In genomic region chr17:61469949-61470348, GRCh38 we compare ENCODE assay signal across 17 cellular contexts. TPM values are rescaled to one million over a fixed set of nuclear protein-coding genes. Genes with fewer than 3 reads are reported as not detected.
DNase-seq lines count a peak whose midpoint lies in the region; ATAC-seq and TF ChIP-seq lines count a peak whose summit lies in the region.
"Had no signal": no experiment of that assay in that cellular context is flagged by ENCODE, and none has a peak within 500 bp of the region (broad histone marks: within the 10 kb centered on the region; RNA-seq: fewer than 3 reads in every experiment).

No MANE protein-coding gene starts in this region.

- no peak overlapping the region for H4K5ac ChIP-seq in H9 (ENCODE audit: insufficient read length, low read depth, low read length)

- no peaks in the 10 kb centered on the region; the same call in 1 of the 2 replicates for H3K4me1 ChIP-seq in H9 (ENCODE audit: insufficient read depth, low read length)
- H3K4me1 ChIP-seq: HAP-1 had no signal

- H3K4ac ChIP-seq in H9 (ENCODE audit: low read depth, low read length) = no peak overlapping the region

- H3K27me3 Mint-ChIP-seq in activated CD4-positive, alpha-beta T cell treated with anti-CD3 and anti-CD28 coated beads, Interleukin-2, amount 10 ng/mL, durations not matched to agents 7 days and 5 days = peaks cover 8% of the 10 kb centered on the region
- peaks cover 52% of the 10 kb centered on the region for H3K27me3 Mint-ChIP-seq in H9 (ENCODE audit: low read depth)
- H3K27me3 Mint-ChIP-seq in chondrocyte (ENCODE audit: low read depth) = peaks cover 9% of the 10 kb centered on the region

- H3K23ac ChIP-seq in H9 (ENCODE audit: insufficient read length, low read depth, low read length) = no peak overlapping the region

- no peaks in the 10 kb centered on the region for H3K4me1 Mint-ChIP-seq in activated CD4-positive, alpha-beta T cell treated with anti-CD3 and anti-CD28 coated beads, Interleukin-2, amount 10 ng/mL, durations not matched to agents 7 days and 5 days
- H3K4me1 Mint-ChIP-seq in H9 (peaks cover 4 to 15% of the 10 kb centered on the region in 2 experiments), chondrocyte (ENCODE audit: low read depth) (peaks cover 4% of the 10 kb centered on the region)
- H3K4me1 Mint-ChIP-seq: CD4-positive, CD25-positive, alpha-beta regulatory T cell had no signal

- H3K9ac ChIP-seq in H9 (ENCODE audit: extremely low read depth, insufficient read length, low read length) = no peak overlapping the region
- H3K9ac ChIP-seq: BLaER1 had no signal

- no peak overlapping the region for H3K4me3 Mint-ChIP-seq in activated CD4-positive, alpha-beta T cell treated with anti-CD3 and anti-CD28 coated beads, Interleukin-2, amount 10 ng/mL, durations not matched to agents 7 days and 5 days
- no peak overlapping the region for H3K4me3 Mint-ChIP-seq in H9
- no peak overlapping the region for H3K4me3 Mint-ChIP-seq in chondrocyte (ENCODE audit: unreplicated experiment)
- H3K4me3 Mint-ChIP-seq: CD4-positive, CD25-positive, alpha-beta regulatory T cell; GM23338; HFFc6 had no signal

- POLR2A ChIA-PET in activated CD4-positive, alpha-beta T cell treated with anti-CD3 and anti-CD28 coated beads, Interleukin-2, amount 10 ng/mL, durations not matched to agents 7 days and 5 days (lab: Charles Lee) = interaction anchor here (0.6 kb wide), 2 partner anchors 30 to 208 kb away, joined by 3 to 7 read pairs; no protein-coding TSS in a partner anchor

- H3K27ac ChIP-seq in H9 (ENCODE audit: insufficient read length, low read depth, low read length) = no peak overlapping the region
- H3K27ac ChIP-seq: 22Rv1, BLaER1, HL-60 had no signal

- H3K4me2 ChIP-seq in H9 (ENCODE audit: insufficient read depth, insufficient read length, low read length) = no peak overlapping the region
- H3K4me2 ChIP-seq: BLaER1, GM23338 had no signal

- H3K18ac ChIP-seq in H9 (ENCODE audit: insufficient read length, low read depth, low read length) = no peak overlapping the region

- H3K9me3 ChIP-seq in H9 (ENCODE audit: control insufficient read depth, low read depth, low read length) = no peaks in the 10 kb centered on the region
- H3K9me3 ChIP-seq: BLaER1, HAP-1 had no signal

- ATAC-seq in sciatic nerve (no peak), GM19463 (IDR thresholded peaks at IDR 0.05; ENCODE audit: unreplicated experiment) (no peak)

- no peak overlapping the region for H2BK20ac ChIP-seq in H9 (ENCODE audit: low read depth, low read length, poor library complexity, severe bottlenecking)

- H2AFZ ChIP-seq in H9 (ENCODE audit: low read length) = no peak overlapping the region

- TF ChIP-seq CTCF in H9 (conservative IDR thresholded peaks at IDR 0.05) = no peak
- no peak for TF ChIP-seq CTCF in chondrocyte (IDR thresholded peaks at IDR 0.05)

- no peak overlapping the region for H2AK5ac ChIP-seq in H9 (ENCODE audit: insufficient read length, low read length)

- H3K36me3 Mint-ChIP-seq in activated CD4-positive, alpha-beta T cell treated with anti-CD3 and anti-CD28 coated beads, Interleukin-2, amount 10 ng/mL, durations not matched to agents 7 days and 5 days (ENCODE audit: low read depth) = no peaks in the 10 kb centered on the region
- no peaks in the 10 kb centered on the region for H3K36me3 Mint-ChIP-seq in H9 (ENCODE audit: insufficient read depth in 1 of 3, low read depth in 3 of 3)
- H3K36me3 Mint-ChIP-seq in chondrocyte (ENCODE audit: low read depth) = no peaks in the 10 kb centered on the region
- H3K36me3 Mint-ChIP-seq: CD4-positive, CD25-positive, alpha-beta regulatory T cell had no signal

- no peak overlapping the region for H4K8ac ChIP-seq in H9 (replicated peaks; ENCODE audit: insufficient read length, low read depth, low read length)

- H3K79me1 ChIP-seq in H9 (ENCODE audit: insufficient read depth, low read depth, low read length, poor library complexity, severe bottlenecking) = no peaks in the 10 kb centered on the region

- no peaks in the 10 kb centered on the region for H3K9me3 Mint-ChIP-seq in activated CD4-positive, alpha-beta T cell treated with anti-CD3 and anti-CD28 coated beads, Interleukin-2, amount 10 ng/mL, durations not matched to agents 7 days and 5 days
- H3K9me3 Mint-ChIP-seq in H9 = no peaks in the 10 kb centered on the region; a peak in 1 of 5 replicates
- no peaks in the 10 kb centered on the region for H3K9me3 Mint-ChIP-seq in chondrocyte (ENCODE audit: low read depth)
- H3K9me3 Mint-ChIP-seq: CD4-positive, CD25-positive, alpha-beta regulatory T cell; GM23338; HFFc6 had no signal

- no peak overlapping the region for H3K14ac ChIP-seq in H9 (ENCODE audit: insufficient read depth, low read length)

- no peak overlapping the region for H3K56ac ChIP-seq in H9 (ENCODE audit: insufficient read length, low read depth, low read length)

- H2BK15ac ChIP-seq in H9 (ENCODE audit: low read depth, low read length) = no peak overlapping the region

- no peaks in the 10 kb centered on the region for H3K23me2 ChIP-seq in H9 (ENCODE audit: insufficient read length, low read depth, low read length, poor library complexity, severe bottlenecking)

- no peak overlapping the region for H2BK5ac ChIP-seq in H9 (ENCODE audit: insufficient read length, low read length)

- DNase-seq in activated CD4-positive, alpha-beta T cell treated with anti-CD3 and anti-CD28 coated beads, Interleukin-2, amount 10 ng/mL, durations not matched to agents 7 days and 5 days = no peak
- DNase-seq in activated CD4-positive, alpha-beta T cell treated with anti-CD3 and anti-CD28 coated beads for 48 hours = no peak
- DNase-seq in H9 (peak; percentile 25), chondrocyte (ENCODE audit: low spot score) (peak; percentile 28), sciatic nerve (ENCODE audit: low spot score) (peak; percentile 26), NCI-H2029 treated with DMSO at 0.1 percent for 48 hours (lab: John Stamatoyannopoulos, UW) (no peak), NCI-H146 (lab: John Stamatoyannopoulos, UW) (no peak)
- DNase-seq: AML-193; CD4-positive, CD25-positive, alpha-beta regulatory T cell; DMS79; HFFc6 had no signal

- H4K91ac ChIP-seq in H9 (ENCODE audit: insufficient read length, low read depth, low read length) = no peak overlapping the region

- CTCF ChIA-PET in activated CD4-positive, alpha-beta T cell treated with anti-CD3 and anti-CD28 coated beads, Interleukin-2, amount 10 ng/mL, durations not matched to agents 7 days and 5 days (lab: Charles Lee) = no interaction called here

- H2BK120ac ChIP-seq in H9 (ENCODE audit: low read depth, low read length, poor library complexity, severe bottlenecking) = no peak overlapping the region

- peaks cover 7% of the 10 kb centered on the region; the same call in 1 of the 2 replicates for H3K27me3 ChIP-seq in H9 (ENCODE audit: insufficient read depth, low read length)
- H3K27me3 ChIP-seq: BLaER1 had no signal

- intact Hi-C loops in sciatic nerve (cut with DNase I) = no loop called here

- peak overlapping the region; percentile 36 for H3K27ac Mint-ChIP-seq in activated CD4-positive, alpha-beta T cell treated with anti-CD3 and anti-CD28 coated beads, Interleukin-2, amount 10 ng/mL, durations not matched to agents 7 days and 5 days
- H3K27ac Mint-ChIP-seq in H9 = no peak overlapping the region
- H3K27ac Mint-ChIP-seq in chondrocyte (ENCODE audit: unreplicated experiment) = no peak overlapping the region
- H3K27ac Mint-ChIP-seq: CD4-positive, CD25-positive, alpha-beta regulatory T cell; GM23338; HFFc6 had no signal

- H4K20me1 ChIP-seq in H9 (ENCODE audit: control insufficient read depth, insufficient read depth, insufficient read length) = no peaks in the 10 kb centered on the region
- H4K20me1 ChIP-seq: BLaER1 had no signal

- H3K79me2 ChIP-seq in H9 (ENCODE audit: insufficient read depth, low read length) = no peaks in the 10 kb centered on the region

- no CpG with 5 or more reads among the region's 5 CpGs for WGBS in H9 (ENCODE audit: extremely low coverage, insufficient read length, low lambda C conversion rate)

- no peak overlapping the region for H2BK12ac ChIP-seq in H9 (ENCODE audit: insufficient read length, low read depth, low read length)

- no peak overlapping the region for H3T11ph ChIP-seq in H9 (ENCODE audit: low read length)

RNA-seq across cellular contexts. Expression of gene TBX4, which starts 17.7 kb away (rescaled TPM):
- not detected for total RNA-seq in activated CD4-positive, alpha-beta T cell treated with anti-CD3 and anti-CD28 coated beads, Interleukin-2, amount 10 ng/mL, durations not matched to agents 7 days and 5 days
- not detected in 2 replicates for total RNA-seq in H9 (2021)
- total RNA-seq in chondrocyte = not detected in 3 replicates
- total RNA-seq in sciatic nerve = not detected
- total RNA-seq: CD4-positive, CD25-positive, alpha-beta regulatory T cell; GM23338 had no signal

Comparison
In these comparisons a context has a peak if more than half of its experiments do, and no peak if none do; other contexts are left out.
1. DNase-seq: peak in H9 (single experiment), chondrocyte (single experiment) and sciatic nerve (single experiment); none in activated CD4-positive, alpha-beta T cell treated with anti-CD3 and anti-CD28 coated beads, Interleukin-2, amount 10 ng/mL, durations not matched to agents 7 days and 5 days (single experiment), activated CD4-positive, alpha-beta T cell treated with anti-CD3 and anti-CD28 coated beads for 48 hours (single experiment), NCI-H2029 treated with DMSO at 0.1 percent for 48 hours (single experiment) and NCI-H146 (single experiment).